In the genomic region with DNA sequence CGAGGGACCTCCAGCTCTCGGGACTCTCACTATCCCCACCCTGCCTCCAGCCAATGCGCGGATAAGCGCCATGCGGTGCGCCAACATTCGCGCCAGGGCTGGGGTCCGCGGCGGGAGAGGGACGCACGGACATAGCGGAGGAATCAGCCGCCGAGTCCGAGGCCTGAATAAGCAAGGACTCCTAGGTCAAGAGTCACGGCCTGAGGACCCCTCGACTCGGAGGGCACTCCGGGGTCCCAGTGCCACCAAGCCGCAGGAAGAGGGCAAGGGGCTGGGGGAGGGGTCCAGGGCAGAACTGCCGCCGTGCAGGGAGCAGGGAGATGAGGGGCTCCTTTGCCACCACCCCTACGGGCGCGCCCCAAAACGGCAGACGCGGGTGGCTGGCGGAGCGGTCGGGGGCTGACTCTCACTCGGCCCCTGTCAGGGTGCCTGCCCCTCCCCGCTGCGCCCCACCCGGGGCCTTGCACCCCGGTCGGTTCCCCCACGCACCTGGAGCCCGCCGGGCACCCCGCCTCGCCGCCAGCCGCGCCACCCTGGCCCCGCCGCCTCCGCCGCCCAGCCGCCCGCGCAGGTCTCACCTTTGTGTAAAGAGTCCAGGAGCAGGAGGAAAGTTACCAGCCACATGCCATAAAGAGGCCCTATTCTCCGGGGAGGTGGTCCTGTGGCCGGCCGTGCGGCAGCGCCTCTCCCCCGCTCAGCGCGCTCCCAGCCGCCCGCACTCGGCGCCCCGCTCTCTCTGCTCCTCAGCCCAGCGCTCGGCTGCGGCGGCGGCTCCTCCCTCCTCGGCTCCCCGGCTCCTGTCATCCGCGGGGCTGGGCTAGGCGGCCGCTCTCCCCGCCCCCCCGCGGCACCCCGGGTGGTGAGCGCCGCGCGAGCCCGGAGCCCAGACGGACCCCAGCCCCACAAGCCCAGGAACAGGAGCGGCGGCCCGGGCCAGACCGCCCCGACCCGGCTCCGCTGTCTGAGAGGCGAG, we compare ENCODE assay signal across 9 cellular contexts. TPM values are rescaled to one million over a fixed set of nuclear protein-coding genes. Genes with fewer than 3 reads are reported as not detected.
A peak's percentile ranks its signal among the peaks of the same experiment; 100 is the strongest.
DNase-seq lines count a peak whose midpoint lies in the region; ATAC-seq, FAIRE-seq and TF ChIP-seq lines count a peak whose summit lies in the region.
"Had no signal": no experiment of that assay in that cellular context is flagged by ENCODE, and none has a peak within 500 bp of the region (broad histone marks: within the 10 kb centered on the region; RNA-seq: fewer than 3 reads in every experiment).

Gene DSCAML1, minus strand, starts transcription at position 761 of the 973 bp plus-strand sequence. Its CDS starts 137 bp downstream, at position 624.

- H3K4me3 Mint-ChIP-seq in astrocyte (ENCODE audit: unreplicated experiment) = peak within 1 kb of the TSS; percentile 43
- peak within 1 kb of the TSS; percentile 70 to 71 for H3K4me3 Mint-ChIP-seq in stimulated activated naive B cell treated with anti-CD40 and anti-IgM and Interleukin-4, amounts not matched to agents 10 μg/mL and 1 μg/mL and 100 μg/mL, for 72 hours

- no peak within 1 kb of the TSS for H3K27ac Mint-ChIP-seq in astrocyte (ENCODE audit: unreplicated experiment)
- H3K27ac Mint-ChIP-seq in stimulated activated naive B cell treated with anti-CD40 and anti-IgM and Interleukin-4, amounts not matched to agents 10 μg/mL and 1 μg/mL and 100 μg/mL, for 72 hours = peak within 1 kb of the TSS; percentile 85

- DNase-seq in 8988T = peak; percentile 47
- DNase-seq in NCI-H1092 (lab: John Stamatoyannopoulos, UW) = peak; percentile 49
- DNase-seq in astrocyte (ENCODE audit: low read depth) = no peak
- DNase-seq in left colon = peak in 1 of 2 donors; percentile 57
- DNase-seq in stimulated activated naive B cell treated with anti-CD40 and anti-IgM and Interleukin-4, amounts not matched to agents 10 μg/mL and 1 μg/mL and 100 μg/mL, for 72 hours = no peak
- no peak for DNase-seq in RCC 7860 (ENCODE audit: low spot score)

- peak; percentile 75 for ATAC-seq in left colon
- peak; percentile 73 to 76 for ATAC-seq in stimulated activated naive B cell treated with anti-CD40 and anti-IgM and Interleukin-4, amounts not matched to agents 10 μg/mL and 1 μg/mL and 100 μg/mL, for 72 hours (replicated peaks)
- ATAC-seq in HG03469 (IDR thresholded peaks at IDR 0.05; ENCODE audit: unreplicated experiment) = no peak
- ATAC-seq in HG02885 (IDR thresholded peaks at IDR 0.05; ENCODE audit: poor library complexity, unreplicated experiment) = no peak

- no peaks in the 10 kb centered on the region for H3K36me3 ChIP-seq in astrocyte (ENCODE audit: insufficient read depth, low read length)

- H3K9me3 ChIP-seq in astrocyte (ENCODE audit: insufficient read depth, low read depth, low read length) = no peaks in the 10 kb centered on the region

- peaks cover 61% of the 10 kb centered on the region for H3K27me3 ChIP-seq in astrocyte (ENCODE audit: insufficient read depth, low read length)

- FAIRE-seq in astrocyte (lab: Jason Lieb, UNC) = no peak
- no peak for FAIRE-seq in RCC 7860 (lab: Jason Lieb, UNC)

- H3K79me2 ChIP-seq in astrocyte (ENCODE audit: insufficient read depth, low read length) = no peaks in the 10 kb centered on the region

- H3K9ac ChIP-seq in astrocyte (ENCODE audit: low read length) = no peak within 1 kb of the TSS

- H3K36me3 Mint-ChIP-seq in astrocyte (ENCODE audit: low read depth, unreplicated experiment) = no peaks in the 10 kb centered on the region
- H3K36me3 Mint-ChIP-seq in stimulated activated naive B cell treated with anti-CD40 and anti-IgM and Interleukin-4, amounts not matched to agents 10 μg/mL and 1 μg/mL and 100 μg/mL, for 72 hours = peaks cover 1 to 20% of the 10 kb centered on the region in 2 donors

- H3K4me3 ChIP-seq in astrocyte (ENCODE audit: insufficient read depth, low read depth, low read length) = no peak within 1 kb of the TSS

- intact Hi-C loops in left colon (cut with DNase I, micrococcal nuclease) = no loop called here

- peak within 1 kb of the TSS; percentile 30 for H3K4me2 ChIP-seq in astrocyte (ENCODE audit: low read length)

- no peaks in the 10 kb centered on the region for H3K4me1 Mint-ChIP-seq in astrocyte (ENCODE audit: low read depth, unreplicated experiment)
- H3K4me1 Mint-ChIP-seq in stimulated activated naive B cell treated with anti-CD40 and anti-IgM and Interleukin-4, amounts not matched to agents 10 μg/mL and 1 μg/mL and 100 μg/mL, for 72 hours = peaks cover 19 to 24% of the 10 kb centered on the region in 2 donors

- TF ChIP-seq CTCF in astrocyte (IDR thresholded peaks at IDR 0.05; ENCODE audit: insufficient read depth, low read depth, low read length) = no peak

- H3K27me3 Mint-ChIP-seq in astrocyte (ENCODE audit: low read depth, unreplicated experiment) = peaks cover 81% of the 10 kb centered on the region
- H3K27me3 Mint-ChIP-seq in stimulated activated naive B cell treated with anti-CD40 and anti-IgM and Interleukin-4, amounts not matched to agents 10 μg/mL and 1 μg/mL and 100 μg/mL, for 72 hours = peaks cover 47 to 69% of the 10 kb centered on the region in 2 donors

- no peak within 1 kb of the TSS for H3K27ac ChIP-seq in astrocyte (ENCODE audit: low read depth, low read length)

- H2AFZ ChIP-seq in astrocyte (ENCODE audit: low read depth, low read length) = no peak within 1 kb of the TSS

- H3K9me3 Mint-ChIP-seq in astrocyte (ENCODE audit: unreplicated experiment) = no peaks in the 10 kb centered on the region
- H3K9me3 Mint-ChIP-seq in stimulated activated naive B cell treated with anti-CD40 and anti-IgM and Interleukin-4, amounts not matched to agents 10 μg/mL and 1 μg/mL and 100 μg/mL, for 72 hours = no peaks in the 10 kb centered on the region

- no peaks in the 10 kb centered on the region for H3K4me1 ChIP-seq in astrocyte (ENCODE audit: insufficient read depth, low read length)

- no peaks in the 10 kb centered on the region for H4K20me1 ChIP-seq in astrocyte (ENCODE audit: insufficient read depth, low read length)

RNA-seq across cellular contexts. Expression of gene DSCAML1, which starts in this region (rescaled TPM):
- total RNA-seq in astrocyte (0.16 TPM in 1 of 2 replicates, not detected in the other), left colon (1 to 10 TPM; 3.6 to 8.6 TPM)
- total RNA-seq: pulmonary artery endothelial cell had no signal

Comparison
In these comparisons a context has a peak if more than half of its experiments do, and no peak if none do; other contexts are left out.
1. DNase-seq: peak in 8988T (single experiment) and NCI-H1092 (single experiment); none in astrocyte (single experiment), stimulated activated naive B cell treated with anti-CD40 and anti-IgM and Interleukin-4, amounts not matched to agents 10 μg/mL and 1 μg/mL and 100 μg/mL, for 72 hours (single experiment) and RCC 7860 (single experiment).
2. ATAC-seq: peak in left colon (single experiment) and stimulated activated naive B cell treated with anti-CD40 and anti-IgM and Interleukin-4, amounts not matched to agents 10 μg/mL and 1 μg/mL and 100 μg/mL, for 72 hours (2 of 2); none in HG03469 (single experiment) and HG02885 (single experiment).